ENCODE assay signal across 19 cellular contexts in genomic region chr16:87741700-87742415, GRCh38. TPM values are rescaled to one million over a fixed set of nuclear protein-coding genes. Genes with fewer than 3 reads are reported as not detected.
DNase-seq lines count a peak whose midpoint lies in the region; ATAC-seq, FAIRE-seq and TF ChIP-seq lines count a peak whose summit lies in the region.
"Had no signal": no experiment of that assay in that cellular context is flagged by ENCODE, and none has a peak within 500 bp of the region (broad histone marks: within the 10 kb centered on the region; RNA-seq: fewer than 3 reads in every experiment).

No MANE protein-coding gene starts in this region.

- no peak overlapping the region for H3T11ph ChIP-seq in H9 (ENCODE audit: low read length)

- DNase-seq in H9 (no peak), nephron progenitor cell (no peak), D721Med (ENCODE audit: insufficient read length, low spot score) (no peak)
- DNase-seq in activated naive CD8-positive, alpha-beta T cell treated with anti-CD3 and anti-CD28 coated beads, Interleukin-2, amount 50 U/mL, for 24 hours, result no peak
- DNase-seq: ACHN, AML-193, Calu3, HFFc6, NCI-H1092, NCI-H146, NCI-H2081, NCI-H510A, NCI-H774, SHP77 treated with DMSO at 0.1 percent for 48 hours had no signal

- no peak overlapping the region for H2BK12ac ChIP-seq in H9 (ENCODE audit: insufficient read length, low read depth, low read length)

- H3K36me3 ChIP-seq in BLaER1, result peaks cover 92% of the 10 kb centered on the region

- no peak overlapping the region for H2AFZ ChIP-seq in H9 (ENCODE audit: low read length)

- H3K56ac ChIP-seq in H9 (ENCODE audit: insufficient read length, low read depth, low read length), result no peak overlapping the region

- TF ChIP-seq CTCF in H9 (conservative IDR thresholded peaks at IDR 0.05), result no peak
- TF ChIP-seq CTCF in nephron progenitor cell (IDR thresholded peaks at IDR 0.05), result no peak
- no peak for TF ChIP-seq CTCF in D721Med (IDR thresholded peaks at IDR 0.05; ENCODE audit: insufficient read depth, missing control alignments)

- no peak overlapping the region for H2BK20ac ChIP-seq in H9 (ENCODE audit: low read depth, low read length, poor library complexity, severe bottlenecking)

- H4K91ac ChIP-seq in H9 (ENCODE audit: insufficient read length, low read depth, low read length), result no peak overlapping the region

- no peak for ATAC-seq in activated naive CD8-positive, alpha-beta T cell treated with anti-CD3 and anti-CD28 coated beads, Interleukin-2, amount 50 U/mL, for 24 hours
- ATAC-seq in HG02763 (IDR thresholded peaks at IDR 0.05; ENCODE audit: unreplicated experiment), result no peak
- ATAC-seq in HG02970 (IDR thresholded peaks at IDR 0.05; ENCODE audit: low FRiP score, unreplicated experiment), result no peak

- no CpG with 5 or more reads among the region's 16 CpGs for WGBS in H9 (ENCODE audit: extremely low coverage, insufficient read length, low lambda C conversion rate)

- peaks cover 4% of the 10 kb centered on the region; the same call in 1 of the 2 replicates for H3K79me2 ChIP-seq in H9 (ENCODE audit: insufficient read depth, low read length)

- no peak overlapping the region for H4K8ac ChIP-seq in H9 (replicated peaks; ENCODE audit: insufficient read length, low read depth, low read length)

- H3K9ac ChIP-seq in BLaER1 (no peak overlapping the region), H9 (ENCODE audit: extremely low read depth, insufficient read length, low read length) (no peak overlapping the region)

- H3K27me3 ChIP-seq in BLaER1 (no peaks in the 10 kb centered on the region), H9 (ENCODE audit: insufficient read depth, low read length) (no peaks in the 10 kb centered on the region)

- no peak overlapping the region for H3K4me2 ChIP-seq in BLaER1
- H3K4me2 ChIP-seq in H9 (ENCODE audit: insufficient read depth, insufficient read length, low read length), result no peak overlapping the region

- no peak overlapping the region for H4K5ac ChIP-seq in H9 (ENCODE audit: insufficient read length, low read depth, low read length)

- H3K27ac ChIP-seq in BLaER1, result 0 out of 2 replicates have a peak overlapping the region, but pooled peaks have one; percentile 9
- H3K27ac ChIP-seq in H9 (ENCODE audit: insufficient read length, low read depth, low read length), result no peak overlapping the region

- H2AK5ac ChIP-seq in H9 (ENCODE audit: insufficient read length, low read length), result no peak overlapping the region

- no peak overlapping the region for H2BK15ac ChIP-seq in H9 (ENCODE audit: low read depth, low read length)

- no peak overlapping the region for H3K4me3 Mint-ChIP-seq in H9
- H3K4me3 Mint-ChIP-seq in activated naive CD8-positive, alpha-beta T cell treated with anti-CD3 and anti-CD28 coated beads, Interleukin-2, amount 50 U/mL, for 24 hours, result no peak overlapping the region
- H3K4me3 Mint-ChIP-seq in nephron progenitor cell, result no peak overlapping the region
- H3K4me3 Mint-ChIP-seq: HFFc6 had no signal

- peaks cover 43 to 53% (median 48%) of the 10 kb centered on the region in 3 experiments for H3K36me3 Mint-ChIP-seq in H9 (ENCODE audit: insufficient read depth in 1 of 3, low read depth in 3 of 3)
- H3K36me3 Mint-ChIP-seq in activated naive CD8-positive, alpha-beta T cell treated with anti-CD3 and anti-CD28 coated beads, Interleukin-2, amount 50 U/mL, for 24 hours (ENCODE audit: low read depth), result peaks cover 33% of the 10 kb centered on the region
- H3K36me3 Mint-ChIP-seq in nephron progenitor cell (ENCODE audit: low read depth), result peaks cover 49% of the 10 kb centered on the region

- no peak overlapping the region for H2BK120ac ChIP-seq in H9 (ENCODE audit: low read depth, low read length, poor library complexity, severe bottlenecking)

- H3K4ac ChIP-seq in H9 (ENCODE audit: low read depth, low read length), result no peak overlapping the region

- H3K4me1 ChIP-seq in BLaER1 (no peaks in the 10 kb centered on the region), H9 (ENCODE audit: insufficient read depth, low read length) (no peaks in the 10 kb centered on the region)

- H3K9me3 ChIP-seq in BLaER1 (no peaks in the 10 kb centered on the region), H9 (ENCODE audit: control insufficient read depth, low read depth, low read length) (no peaks in the 10 kb centered on the region)

- H3K18ac ChIP-seq in H9 (ENCODE audit: insufficient read length, low read depth, low read length), result no peak overlapping the region

- H2BK5ac ChIP-seq in H9 (ENCODE audit: insufficient read length, low read length), result no peak overlapping the region

- H4K20me1 ChIP-seq in BLaER1, result peaks cover 87% of the 10 kb centered on the region
- peaks cover 8% of the 10 kb centered on the region for H4K20me1 ChIP-seq in H9 (ENCODE audit: control insufficient read depth, insufficient read depth, insufficient read length)

- H3K4me1 Mint-ChIP-seq in H9 (no peaks in the 10 kb centered on the region), nephron progenitor cell (peaks cover 6% of the 10 kb centered on the region)
- H3K4me1 Mint-ChIP-seq in activated naive CD8-positive, alpha-beta T cell treated with anti-CD3 and anti-CD28 coated beads, Interleukin-2, amount 50 U/mL, for 24 hours, result peaks cover 10% of the 10 kb centered on the region

- no peaks in the 10 kb centered on the region for H3K23me2 ChIP-seq in H9 (ENCODE audit: insufficient read length, low read depth, low read length, poor library complexity, severe bottlenecking)

- H3K14ac ChIP-seq in H9 (ENCODE audit: insufficient read depth, low read length), result no peak overlapping the region

- H3K27me3 Mint-ChIP-seq in H9 (ENCODE audit: low read depth), result no peaks in the 10 kb centered on the region
- no peaks in the 10 kb centered on the region for H3K27me3 Mint-ChIP-seq in activated naive CD8-positive, alpha-beta T cell treated with anti-CD3 and anti-CD28 coated beads, Interleukin-2, amount 50 U/mL, for 24 hours
- no peaks in the 10 kb centered on the region for H3K27me3 Mint-ChIP-seq in nephron progenitor cell (ENCODE audit: low read depth, poor library complexity)

- FAIRE-seq in D721Med (lab: Jason Lieb, UNC), result no peak
- FAIRE-seq: GM19239, RCC 7860 had no signal

- H3K9me3 Mint-ChIP-seq in H9, result peaks cover 5 to 9% of the 10 kb centered on the region in 2 experiments; a peak in 3 of 5 replicates
- no peaks in the 10 kb centered on the region for H3K9me3 Mint-ChIP-seq in activated naive CD8-positive, alpha-beta T cell treated with anti-CD3 and anti-CD28 coated beads, Interleukin-2, amount 50 U/mL, for 24 hours
- peaks cover 5% of the 10 kb centered on the region for H3K9me3 Mint-ChIP-seq in nephron progenitor cell
- H3K9me3 Mint-ChIP-seq: HFFc6 had no signal

- no peak overlapping the region for H3K4me3 ChIP-seq in BLaER1

- H3K27ac Mint-ChIP-seq in H9, result peak overlapping the region in 2 of 3 experiments; percentile 18 to 56; a peak in 3 of 7 replicates
- peak overlapping the region; percentile 33 for H3K27ac Mint-ChIP-seq in activated naive CD8-positive, alpha-beta T cell treated with anti-CD3 and anti-CD28 coated beads, Interleukin-2, amount 50 U/mL, for 24 hours
- H3K27ac Mint-ChIP-seq in nephron progenitor cell, result peak overlapping the region; percentile 34
- H3K27ac Mint-ChIP-seq: HFFc6 had no signal

- peaks cover 16% of the 10 kb centered on the region for H3K79me1 ChIP-seq in H9 (ENCODE audit: insufficient read depth, low read depth, low read length, poor library complexity, severe bottlenecking)

- no peak overlapping the region for H3K23ac ChIP-seq in H9 (ENCODE audit: insufficient read length, low read depth, low read length)

RNA-seq across cellular contexts. Expression of gene KLHDC4, which starts 23.9 kb away (rescaled TPM):
- 74.5 and 76.2 TPM in 2 replicates for total RNA-seq in H9 (2021)
